25 cellular contexts compared by ENCODE assay signal in genomic region chr3:73399106-73399505, GRCh38.
DNase-seq lines count a peak whose midpoint lies in the region; ATAC-seq and TF ChIP-seq lines count a peak whose summit lies in the region.
"Had no signal": no experiment of that assay in that cellular context is flagged by ENCODE, and none has a peak within 500 bp of the region (broad histone marks: within the 10 kb centered on the region; RNA-seq: fewer than 3 reads in every experiment).

No MANE protein-coding gene starts in this region.

- H3K27ac ChIP-seq in A673 (ENCODE audit: low read depth, low read length, poor library complexity, severe bottlenecking) (no peak overlapping the region), esophagus muscularis mucosa (replicated peaks in 1 of 4) (peak overlapping the region; percentile 33 to 61 (median 38)), mesendoderm (ENCODE audit: low read depth, low read length) (no peak overlapping the region)
- H3K27ac ChIP-seq: heart right ventricle, parathyroid adenoma, VCaP had no signal

- H3K79me2 ChIP-seq in mesendoderm (ENCODE audit: control insufficient read depth, insufficient read depth, low read length): no peaks in the 10 kb centered on the region
- H3K79me2 ChIP-seq: parathyroid adenoma had no signal

- no TSS peak for BruUV-seq in A673 (replicated peaks; lab: Mats Ljungman, UMichigan)

- no peak overlapping the region for H3K23ac ChIP-seq in mesendoderm (ENCODE audit: low read length)

- H3K27me3 ChIP-seq in A673 (replicated peaks; ENCODE audit: insufficient read depth, low read depth, low read length, poor library complexity) (no peaks in the 10 kb centered on the region), esophagus muscularis mucosa (no peaks in the 10 kb centered on the region), mesendoderm (ENCODE audit: insufficient read depth, low read length, poor library complexity) (no peaks in the 10 kb centered on the region)
- H3K27me3 ChIP-seq: heart right ventricle had no signal

- peak; percentile 1 for DNase-seq in A673 (ENCODE audit: low spot score)
- DNase-seq in LNCaP clone FGC (ENCODE audit: low read depth): peak; percentile 10
- no peak for DNase-seq in esophagus muscularis mucosa (ENCODE audit: extremely low spot score)
- no peak for DNase-seq in mesendoderm
- DNase-seq in NCI-H69 (lab: John Stamatoyannopoulos, UW): no peak
- DNase-seq in hepatic stellate cell (ENCODE audit: low spot score): no peak
- DNase-seq in NCI-H446 treated with DMSO at 0.1 percent for 48 hours (lab: John Stamatoyannopoulos, UW): no peak
- DNase-seq: activated CD4-positive, alpha-beta memory T cell treated with anti-CD3 and anti-CD28 coated beads for 36 hours; activated T-cell treated with anti-CD3 and anti-CD28 coated beads for 4 hours; amygdala; CD4-positive, CD25-positive, alpha-beta regulatory T cell; DMS153; effector CD4-positive, alpha-beta T cell; heart right ventricle; islet precursor cell; KG1; naive B cell; OCI-M1; SHP77 treated with DMSO at 0.1 percent for 48 hours; stimulated activated CD8-positive, alpha-beta memory T cell treated with anti-CD3 and anti-CD28 coated beads, Interleukin-4, amount 100 ng/mL, for 48 hours had no signal

- H3K4me1 ChIP-seq in A673 (ENCODE audit: insufficient read depth, low read length, poor library complexity, severe bottlenecking) (no peaks in the 10 kb centered on the region), esophagus muscularis mucosa (peaks cover 16 to 54% (median 46%) of the 10 kb centered on the region in 4 donors), mesendoderm (ENCODE audit: control insufficient read depth, low read depth, low read length) (no peaks in the 10 kb centered on the region)
- H3K4me1 ChIP-seq: parathyroid adenoma had no signal

- WGBS in esophagus muscularis mucosa: 56% methylated on average over 3 of the region's 3 CpGs
- WGBS in mesendoderm (ENCODE audit: extremely low coverage, insufficient coverage, low lambda C conversion rate): no CpG with 5 or more reads among the region's 3 CpGs

- no peak for ATAC-seq in GM19455 (IDR thresholded peaks at IDR 0.05; ENCODE audit: unreplicated experiment)
- ATAC-seq: esophagus mucosa, HCT116, heart right ventricle had no signal

- H3K79me1 ChIP-seq in mesendoderm (ENCODE audit: low read length): no peaks in the 10 kb centered on the region

- H3K4ac ChIP-seq in mesendoderm (ENCODE audit: low read depth, low read length): no peak overlapping the region

- TF ChIP-seq CTCF in A673 (conservative IDR thresholded peaks at IDR 0.05; ENCODE audit: low read depth, low read length) (no peak), LNCaP clone FGC (IDR thresholded peaks at IDR 0.05; ENCODE audit: control insufficient read depth, extremely low read depth, insufficient read depth) (no peak), esophagus muscularis mucosa (IDR thresholded peaks at IDR 0.05) (no peak)

- no peak overlapping the region for H3K9ac ChIP-seq in mesendoderm (ENCODE audit: low read length)
- H3K9ac ChIP-seq: parathyroid adenoma had no signal

- TF ChIP-seq POLR2A in esophagus muscularis mucosa (IDR thresholded peaks at IDR 0.05; ENCODE audit: low read depth): no peak

- H2BK15ac ChIP-seq in mesendoderm (replicated peaks; ENCODE audit: low read depth): peak overlapping the region; percentile 43

- H3K18ac ChIP-seq in mesendoderm (ENCODE audit: low read length): no peak overlapping the region

- no peaks in the 10 kb centered on the region for H3K36me3 ChIP-seq in A673 (ENCODE audit: insufficient read depth, low read length, poor library complexity, severe bottlenecking)
- H3K36me3 ChIP-seq in esophagus muscularis mucosa: peaks cover 0 to 45% (median 24%) of the 10 kb centered on the region in 4 donors
- no peaks in the 10 kb centered on the region for H3K36me3 ChIP-seq in mesendoderm (ENCODE audit: control insufficient read depth, insufficient read depth, low read length)

- H2BK5ac ChIP-seq in mesendoderm (ENCODE audit: low read length): no peak overlapping the region

- no peak overlapping the region for H2AK5ac ChIP-seq in mesendoderm (ENCODE audit: low read length)

- intact Hi-C loops in A673 (cut with micrococcal nuclease; ENCODE audit: unreplicated experiment): no loop called here
- intact Hi-C loops in esophagus muscularis mucosa (cut with DNase I): no loop called here

- no peak for TF ChIP-seq EP300 in esophagus muscularis mucosa (IDR thresholded peaks at IDR 0.05)

- POLR2A ChIA-PET in A673 (lab: Charles Lee; ENCODE audit: low non-redundant PET): no interaction called here

- H3K4me3 ChIP-seq in A673 (ENCODE audit: low read depth, low read length, poor library complexity, severe bottlenecking) (no peak overlapping the region), LNCaP clone FGC (ENCODE audit: low read depth, low read length) (no peak overlapping the region), esophagus muscularis mucosa (no peak overlapping the region), mesendoderm (ENCODE audit: low read length) (no peak overlapping the region)
- H3K4me3 ChIP-seq: heart right ventricle had no signal

- CTCF ChIA-PET in A673 (lab: Charles Lee): no interaction called here

- no peak overlapping the region for H3K56ac ChIP-seq in mesendoderm (ENCODE audit: low read length)

- H3K4me2 ChIP-seq in mesendoderm (ENCODE audit: low read length): no peak overlapping the region

- H2BK120ac ChIP-seq in mesendoderm (ENCODE audit: low read depth, low read length): no peak overlapping the region

- H3K9me3 ChIP-seq in A673 (ENCODE audit: low read depth, low read length, poor library complexity, severe bottlenecking): no peaks in the 10 kb centered on the region
- no peaks in the 10 kb centered on the region for H3K9me3 ChIP-seq in esophagus muscularis mucosa
- H3K9me3 ChIP-seq: heart right ventricle had no signal

- H4K5ac ChIP-seq in mesendoderm (ENCODE audit: low read length): no peak overlapping the region

- no peak overlapping the region for H4K8ac ChIP-seq in mesendoderm (ENCODE audit: low read depth, low read length)

Comparison
In these comparisons a context has a peak if more than half of its experiments do, and no peak if none do; other contexts are left out.
1. DNase-seq: peak in A673 (single experiment) and LNCaP clone FGC (single experiment); none in esophagus muscularis mucosa (single experiment), mesendoderm (single experiment), NCI-H69 (single experiment), hepatic stellate cell (single experiment) and NCI-H446 treated with DMSO at 0.1 percent for 48 hours (single experiment).
2. H3K27ac ChIP-seq: peak in esophagus muscularis mucosa (4 of 4); none in A673 (single experiment) and mesendoderm (single experiment).